ENCODE assay signal across 22 cellular contexts in the genomic region with DNA sequence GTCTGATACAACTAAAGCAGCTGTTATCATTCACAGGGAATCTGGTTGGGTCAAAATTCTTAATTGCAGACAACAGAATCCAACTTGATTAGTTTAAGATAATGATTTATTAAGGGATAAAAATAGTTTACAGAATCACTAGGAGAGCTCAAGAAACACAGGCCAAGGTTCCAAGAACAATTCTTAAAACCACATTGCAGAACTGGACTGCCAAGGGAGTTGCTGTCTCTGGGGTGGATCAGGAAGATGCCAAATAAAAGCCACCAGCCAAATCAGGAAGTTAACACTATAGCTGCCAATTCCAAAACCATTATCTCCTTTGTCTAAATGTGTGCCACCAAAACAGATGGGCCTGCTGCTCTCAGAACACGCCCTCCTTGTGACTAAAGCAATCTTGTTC. TPM values are rescaled to one million over a fixed set of nuclear protein-coding genes. Genes with fewer than 3 reads are reported as not detected.
DNase-seq lines count a peak whose midpoint lies in the region; ATAC-seq lines count a peak whose summit lies in the region.
"Had no signal": no experiment of that assay in that cellular context is flagged by ENCODE, and none has a peak within 500 bp of the region (broad histone marks: within the 10 kb centered on the region; RNA-seq: fewer than 3 reads in every experiment).

No MANE protein-coding gene starts in this region.

- H3K4me1 ChIP-seq in BLaER1, result peaks cover 51% of the 10 kb centered on the region
- H3K4me1 ChIP-seq: colonic mucosa, SJSA1, testis had no signal

- no peaks in the 10 kb centered on the region for H3K9me3 Mint-ChIP-seq in naive B cell

- in situ Hi-C loops in KBM-7 (cut with MboI; ENCODE audit: low pct_unique_long_range_greater_than_20kb, low sequenced_read_pairs), result no loop called here

- no peak overlapping the region for H3K4me3 ChIP-seq in BLaER1
- H3K4me3 ChIP-seq: colonic mucosa, HAP-1, left lung, pancreas, SJSA1, skin epidermis, testis had no signal

- no peaks in the 10 kb centered on the region for H3K27me3 ChIP-seq in BLaER1
- H3K27me3 ChIP-seq: colonic mucosa, left lung, pancreas, SJSA1, testis had no signal

- peak overlapping the region in 4 of 6 donors; percentile 47 to 91 (median 56) for H3K27ac Mint-ChIP-seq in naive B cell

- no peak overlapping the region for H3K4me3 Mint-ChIP-seq in naive B cell

- H3K9ac ChIP-seq in BLaER1, result 0 out of 2 replicates have a peak overlapping the region, but pooled peaks have one; percentile 12

- H3K27me3 Mint-ChIP-seq in naive B cell, result no peaks in the 10 kb centered on the region

- peaks cover 43% of the 10 kb centered on the region for H3K36me3 ChIP-seq in BLaER1
- H3K36me3 ChIP-seq: colonic mucosa, pancreas had no signal

- H3K27ac ChIP-seq in BLaER1, result peak overlapping the region; percentile 40; the same call in 1 of the 2 replicates
- H3K27ac ChIP-seq in angular gyrus (ENCODE audit: low read depth, low read length), result peak overlapping the region; percentile 45
- H3K27ac ChIP-seq: colonic mucosa, left lung, pancreas, SJSA1, testis had no signal

- peak overlapping the region; percentile 72 for H3K4me2 ChIP-seq in BLaER1

- peaks cover 75% of the 10 kb centered on the region for H4K20me1 ChIP-seq in BLaER1

- no peaks in the 10 kb centered on the region for H3K9me3 ChIP-seq in BLaER1
- H3K9me3 ChIP-seq: colonic mucosa, HAP-1, left lung, pancreas, SJSA1, testis had no signal

- peaks cover 8 to 20% of the 10 kb centered on the region in 2 donors for H3K36me3 Mint-ChIP-seq in naive B cell

- H3K4me1 Mint-ChIP-seq in naive B cell, result peaks cover 39 to 63% (median 50%) of the 10 kb centered on the region in 3 donors

- ATAC-seq in naive B cell (ENCODE audit: low read depth in 2 of 2), result no peak
- ATAC-seq in GM21367 (IDR thresholded peaks at IDR 0.05; ENCODE audit: unreplicated experiment), result no peak
- ATAC-seq: left lung, pancreas had no signal

- DNase-seq in KBM-7 (peak; percentile 66), naive B cell (no peak), HK-2 (ENCODE audit: unreplicated experiment) (no peak)
- DNase-seq in activated CD8-positive, alpha-beta memory T cell treated with anti-CD3 and anti-CD28 coated beads, Interleukin-2, amount 50 U/mL, for 48 hours, result no peak
- DNase-seq in activated T-cell treated with anti-CD3 and anti-CD28 coated beads, Interleukin-2, amount 50 U/mL, for 1 hour, result no peak
- DNase-seq: activated CD4-positive, alpha-beta T cell treated with anti-CD3 and anti-CD28 coated beads for 48 hours; activated gamma-delta T cell treated with Interleukin-2 at 50 U/mL for 16 hours; anterior cingulate cortex; colonic mucosa; DND-41; left lung; NCI-H146; pancreas; stimulated activated CD4-positive, alpha-beta T cell treated with anti-CD3 and anti-CD28 coated beads, Interleukin-4, amount 100 ng/mL, for 4 hours; stimulated activated CD8-positive, alpha-beta memory T cell treated with anti-CD3 and anti-CD28 coated beads, Interleukin-4, amount 100 ng/mL, for 48 hours; testis had no signal

RNA-seq across cellular contexts. Expression of a gene that starts 53.7 kb away (rescaled TPM):
- polyA plus RNA-seq in naive B cell (ENCODE audit: low read depth in 6 of 6), result 10 to 100 TPM; 12.6 to 15.5 (median 14.0) TPM
